ENCODE assay signal across 18 cellular contexts in the genomic region with DNA sequence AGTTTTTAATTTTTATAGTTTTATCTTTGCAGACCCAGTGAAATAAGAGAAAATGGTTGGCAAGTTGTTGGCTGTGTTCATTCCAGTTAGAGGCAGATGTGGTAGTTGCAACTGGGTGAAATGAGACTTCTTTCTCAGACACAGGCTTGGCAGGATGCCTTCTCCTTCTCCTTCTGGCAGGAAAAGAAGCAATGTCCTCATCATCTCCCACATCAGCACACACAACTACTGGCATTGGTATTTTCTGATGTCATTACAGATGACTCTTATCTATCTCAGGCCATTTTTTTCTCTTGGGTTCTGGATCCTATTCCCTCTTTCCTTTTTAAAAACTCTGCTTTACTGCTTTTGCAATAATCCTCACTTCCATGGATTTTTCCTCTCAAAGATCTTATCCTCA.
DNase-seq lines count a peak whose midpoint lies in the region; ATAC-seq, FAIRE-seq and TF ChIP-seq lines count a peak whose summit lies in the region.
"Had no signal": no experiment of that assay in that cellular context is flagged by ENCODE, and none has a peak within 500 bp of the region (broad histone marks: within the 10 kb centered on the region; RNA-seq: fewer than 3 reads in every experiment).

No MANE protein-coding gene starts in this region.

- FAIRE-seq in RCC 7860 (lab: Jason Lieb, UNC), result no peak
- FAIRE-seq: pancreas had no signal

- no peak overlapping the region for H3K4me3 ChIP-seq in AG10803 (ENCODE audit: low read length)
- H3K4me3 ChIP-seq in effector memory CD4-positive, alpha-beta T cell (ENCODE audit: insufficient read depth, low read depth, low read length, poor library complexity, severe bottlenecking), result no peak overlapping the region
- H3K4me3 ChIP-seq: BLaER1 treated with 17β-estradiol and CSF1 and Interleukin-3, amounts not matched to agents 10 nM and 100 nM; gastroesophageal sphincter; mucosa of descending colon; pancreas; SJCRH30 had no signal

- ATAC-seq in GM21515 (IDR thresholded peaks at IDR 0.05; ENCODE audit: unreplicated experiment) (no peak), HG02884 (IDR thresholded peaks at IDR 0.05; ENCODE audit: unreplicated experiment) (no peak)
- ATAC-seq: gastroesophageal sphincter, mucosa of descending colon had no signal

- H3K27ac ChIP-seq in effector memory CD4-positive, alpha-beta T cell (ENCODE audit: insufficient read depth, low read length, poor library complexity, severe bottlenecking), result no peak overlapping the region
- H3K27ac ChIP-seq: BLaER1 treated with 17β-estradiol and CSF1 and Interleukin-3, amounts not matched to agents 10 nM and 100 nM; gastroesophageal sphincter; pancreas; SJCRH30 had no signal

- DNase-seq in AG10803 (ENCODE audit: low read depth) (peak; percentile 70), RCC 7860 (ENCODE audit: low spot score) (peak; percentile 11), fibroblast of peridontal ligament (ENCODE audit: extremely low read depth) (peak; percentile 99), mucosa of gallbladder (ENCODE audit: low spot score) (peak; percentile 42), NCI-H82 (lab: John Stamatoyannopoulos, UW) (no peak)
- no peak for DNase-seq in effector memory CD4-positive, alpha-beta T cell
- DNase-seq: activated CD4-positive, alpha-beta T cell treated with anti-CD3 and anti-CD28 coated beads, Interleukin-2, amount 50 U/mL, for 1 hour; activated T-cell treated with anti-CD3 and anti-CD28 coated beads, Interleukin-2, amount 50 U/mL, for 48 hours; DMS79; islet precursor cell; mucosa of descending colon; pancreas; SJCRH30; T1000 had no signal

- H3K27me3 ChIP-seq in effector memory CD4-positive, alpha-beta T cell (replicated peaks; ENCODE audit: control insufficient read depth, insufficient read depth, low read length, poor library complexity, severe bottlenecking), result no peaks in the 10 kb centered on the region
- H3K27me3 ChIP-seq: BLaER1 treated with 17β-estradiol and CSF1 and Interleukin-3, amounts not matched to agents 10 nM and 100 nM; gastroesophageal sphincter; SJCRH30 had no signal

- H3K9me3 ChIP-seq in effector memory CD4-positive, alpha-beta T cell (ENCODE audit: control insufficient read depth, low read length), result no peaks in the 10 kb centered on the region
- H3K9me3 ChIP-seq: BLaER1 treated with 17β-estradiol and CSF1 and Interleukin-3, amounts not matched to agents 10 nM and 100 nM; gastroesophageal sphincter; mucosa of descending colon; pancreas; SJCRH30 had no signal

- no peak for TF ChIP-seq CTCF in AG10803 (conservative IDR thresholded peaks at IDR 0.05; ENCODE audit: low read length)

- H3K36me3 ChIP-seq in effector memory CD4-positive, alpha-beta T cell (ENCODE audit: control insufficient read depth, insufficient read depth, low read length), result no peaks in the 10 kb centered on the region
- H3K36me3 ChIP-seq: BLaER1 treated with 17β-estradiol and CSF1 and Interleukin-3, amounts not matched to agents 10 nM and 100 nM; gastroesophageal sphincter; pancreas; SJCRH30 had no signal

- H3K4me1 ChIP-seq in effector memory CD4-positive, alpha-beta T cell (ENCODE audit: control insufficient read depth, insufficient read depth, low read length, poor library complexity, severe bottlenecking), result no peaks in the 10 kb centered on the region
- H3K4me1 ChIP-seq: gastroesophageal sphincter, pancreas, SJCRH30 had no signal

Comparison
In these comparisons a context has a peak if more than half of its experiments do, and no peak if none do; other contexts are left out.
1. DNase-seq: peak in AG10803 (single experiment), RCC 7860 (single experiment), fibroblast of peridontal ligament (single experiment) and mucosa of gallbladder (single experiment); none in NCI-H82 (single experiment) and effector memory CD4-positive, alpha-beta T cell (0 of 3).